ENCODE assay signal across 14 cellular contexts in the genomic region with DNA sequence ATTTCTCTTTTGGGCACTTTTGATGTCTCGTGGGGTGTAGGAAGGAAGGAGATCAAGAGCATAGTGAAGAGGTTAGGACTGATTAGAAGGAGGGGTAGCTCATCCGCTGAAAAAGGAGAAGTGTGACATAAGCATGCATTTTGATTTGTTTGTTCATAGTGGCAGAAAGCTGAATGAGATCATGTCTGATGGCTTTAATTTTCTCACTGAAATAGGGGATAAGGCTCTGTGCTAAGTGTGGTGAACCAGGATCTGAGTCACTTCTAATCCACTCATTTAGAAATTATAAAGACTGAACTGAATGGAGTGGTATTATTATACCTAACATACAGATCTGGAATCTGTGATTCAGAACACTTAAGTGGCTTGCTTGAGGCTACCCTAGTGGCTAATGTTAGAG.
DNase-seq lines count a peak whose midpoint lies in the region; ATAC-seq, FAIRE-seq and TF ChIP-seq lines count a peak whose summit lies in the region.
"Had no signal": no experiment of that assay in that cellular context is flagged by ENCODE, and none has a peak within 500 bp of the region (broad histone marks: within the 10 kb centered on the region; RNA-seq: fewer than 3 reads in every experiment).

No MANE protein-coding gene starts in this region.

- ATAC-seq in activated naive CD8-positive, alpha-beta T cell treated with anti-CD3 and anti-CD28 coated beads, Interleukin-2, amount 50 U/mL, for 24 hours: peak; percentile 88
- ATAC-seq in GM12878 (no peak), GM19397 (IDR thresholded peaks at IDR 0.05; ENCODE audit: unreplicated experiment) (no peak)
- ATAC-seq: left colon had no signal

- no peak overlapping the region for H3K9ac ChIP-seq in GM12878 (ENCODE audit: control insufficient read depth, insufficient read depth, low read length)

- FAIRE-seq in GM12878 (lab: Jason Lieb, UNC): no peak

- H3K36me3 Mint-ChIP-seq in activated naive CD8-positive, alpha-beta T cell treated with anti-CD3 and anti-CD28 coated beads, Interleukin-2, amount 50 U/mL, for 24 hours (ENCODE audit: low read depth): no peaks in the 10 kb centered on the region
- H3K36me3 Mint-ChIP-seq in activated naive CD8-positive, alpha-beta T cell treated with anti-CD3 and anti-CD28 coated beads for 36 hours: no peaks in the 10 kb centered on the region
- no peaks in the 10 kb centered on the region for H3K36me3 Mint-ChIP-seq in CD14-positive monocyte

- no peak overlapping the region for H2AFZ ChIP-seq in GM12878 (ENCODE audit: control insufficient read depth, low read depth, low read length)

- CTCF ChIA-PET in GM12878 (lab: Yijun Ruan, JAX): no interaction called here

- H3K4me1 Mint-ChIP-seq in activated naive CD8-positive, alpha-beta T cell treated with anti-CD3 and anti-CD28 coated beads, Interleukin-2, amount 50 U/mL, for 24 hours: peaks cover 5% of the 10 kb centered on the region
- peaks cover 5% of the 10 kb centered on the region for H3K4me1 Mint-ChIP-seq in activated naive CD8-positive, alpha-beta T cell treated with anti-CD3 and anti-CD28 coated beads for 36 hours
- no peaks in the 10 kb centered on the region for H3K4me1 Mint-ChIP-seq in CD14-positive monocyte

- H3K4me3 Mint-ChIP-seq in activated naive CD8-positive, alpha-beta T cell treated with anti-CD3 and anti-CD28 coated beads, Interleukin-2, amount 50 U/mL, for 24 hours: no peak overlapping the region
- no peak overlapping the region for H3K4me3 Mint-ChIP-seq in activated naive CD8-positive, alpha-beta T cell treated with anti-CD3 and anti-CD28 coated beads for 36 hours
- no peak overlapping the region for H3K4me3 Mint-ChIP-seq in CD14-positive monocyte

- H3K79me2 ChIP-seq in GM12878 (ENCODE audit: control insufficient read depth, insufficient read depth, low read length): no peaks in the 10 kb centered on the region

- H3K27me3 Mint-ChIP-seq in activated naive CD8-positive, alpha-beta T cell treated with anti-CD3 and anti-CD28 coated beads, Interleukin-2, amount 50 U/mL, for 24 hours: peaks cover 3% of the 10 kb centered on the region
- H3K27me3 Mint-ChIP-seq in activated naive CD8-positive, alpha-beta T cell treated with anti-CD3 and anti-CD28 coated beads for 36 hours: no peaks in the 10 kb centered on the region
- no peaks in the 10 kb centered on the region for H3K27me3 Mint-ChIP-seq in CD14-positive monocyte (ENCODE audit: low read depth in 3 of 3)

- no peak for TF ChIP-seq CTCF in GM12878 (IDR thresholded peaks at IDR 0.05 in 2 of 3, conservative IDR thresholded peaks at IDR 0.05 in 1 of 3; ENCODE audit: control insufficient read depth in 2 of 3, extremely low read depth in 1 of 3, insufficient read depth in 1 of 3, low read depth in 3 of 3, low read length in 3 of 3)
- TF ChIP-seq CTCF in CD14-positive monocyte (IDR thresholded peaks at IDR 0.05): no peak

- TF ChIP-seq RAD21 in GM12878 (IDR thresholded peaks at IDR 0.05; ENCODE audit: insufficient read depth, low read depth, low read length): no peak

- H3K27me3 ChIP-seq in GM12878 (replicated peaks in 1 of 2; ENCODE audit: control insufficient read depth in 2 of 2, insufficient read depth in 2 of 2, low read length in 1 of 2): no peaks in the 10 kb centered on the region

- intact Hi-C loops in GM12878 (cut with micrococcal nuclease; ENCODE audit: unreplicated experiment): no loop called here
- intact Hi-C loops in CD14-positive monocyte (cut with micrococcal nuclease): no loop called here

- DNase-seq in activated naive CD8-positive, alpha-beta T cell treated with anti-CD3 and anti-CD28 coated beads, Interleukin-2, amount 50 U/mL, for 24 hours: no peak
- DNase-seq in activated naive CD8-positive, alpha-beta T cell treated with anti-CD3 and anti-CD28 coated beads for 36 hours: no peak
- DNase-seq in M059J (ENCODE audit: low read depth) (peak; percentile 18), GM12878 (ENCODE audit: low read depth, low spot score) (no peak), CD14-positive monocyte (ENCODE audit: low spot score) (no peak), COLO668 (lab: John Stamatoyannopoulos, UW; ENCODE audit: unreplicated experiment) (no peak)
- DNase-seq: dermis blood vessel endothelial cell; hypothalamus; left colon; MM.1S; stimulated activated CD4-positive, alpha-beta T cell treated with anti-CD3 and anti-CD28 coated beads, Interleukin-12 subunit alpha, Interleukin-12 subunit beta, amount 100 ng/mL, for 4 hours had no signal

- no peak overlapping the region for H3K4me3 ChIP-seq in GM12878
- H3K4me3 ChIP-seq: thoracic aorta had no signal

- TF ChIP-seq POLR2A in GM12878 (IDR thresholded peaks at IDR 0.05; ENCODE audit: low read depth, low read length): no peak

- no peaks in the 10 kb centered on the region for H3K4me1 ChIP-seq in GM12878 (ENCODE audit: control insufficient read depth, insufficient read depth, low read length)

- no peak overlapping the region for H3K27ac Mint-ChIP-seq in activated naive CD8-positive, alpha-beta T cell treated with anti-CD3 and anti-CD28 coated beads, Interleukin-2, amount 50 U/mL, for 24 hours
- no peak overlapping the region for H3K27ac Mint-ChIP-seq in activated naive CD8-positive, alpha-beta T cell treated with anti-CD3 and anti-CD28 coated beads for 36 hours
- no peak overlapping the region for H3K27ac Mint-ChIP-seq in CD14-positive monocyte

- no peak overlapping the region for H3K4me2 ChIP-seq in GM12878 (ENCODE audit: control insufficient read depth, insufficient read depth)

- H3K36me3 ChIP-seq in GM12878 (ENCODE audit: control insufficient read depth in 2 of 2, insufficient read depth in 2 of 2, low read length in 1 of 2): no peaks in the 10 kb centered on the region
- H3K36me3 ChIP-seq: thoracic aorta had no signal

- RAD21 ChIA-PET in GM12878 (lab: Charles Lee; ENCODE audit: unreplicated experiment): no interaction called here

- H4K20me1 ChIP-seq in GM12878 (ENCODE audit: control insufficient read depth, insufficient read depth): no peaks in the 10 kb centered on the region

- H3K27ac ChIP-seq in GM12878 (ENCODE audit: control insufficient read depth, insufficient read depth) (no peak overlapping the region), temporal lobe (ENCODE audit: low read depth, low read length) (peak overlapping the region; percentile 31)
- H3K27ac ChIP-seq: thoracic aorta had no signal

- SMC1A ChIA-PET in GM12878 (lab: Charles Lee; ENCODE audit: uncharacterized antibody, unreplicated experiment): interaction anchor here (1.1 kb wide), 1 partner anchor 105 kb away, joined by 3 read pairs; no protein-coding TSS in a partner anchor

- POLR2A ChIA-PET in GM12878 (lab: Charles Lee): interaction anchor here (0.7 kb wide), 1 partner anchor 41 kb away, joined by 3 read pairs; no protein-coding TSS in a partner anchor

- in situ Hi-C loops in GM12878 (cut with MboI): no loop called here

- no peaks in the 10 kb centered on the region for H3K9me3 Mint-ChIP-seq in activated naive CD8-positive, alpha-beta T cell treated with anti-CD3 and anti-CD28 coated beads, Interleukin-2, amount 50 U/mL, for 24 hours
- H3K9me3 Mint-ChIP-seq in activated naive CD8-positive, alpha-beta T cell treated with anti-CD3 and anti-CD28 coated beads for 36 hours: no peaks in the 10 kb centered on the region
- H3K9me3 Mint-ChIP-seq in CD14-positive monocyte: peaks cover 0 to 2% (median 0%) of the 10 kb centered on the region in 7 donors

- BruUV-seq in GM12878 (replicated peaks; lab: Mats Ljungman, UMichigan): no TSS peak

- H3K9me3 ChIP-seq in GM12878 (replicated peaks; ENCODE audit: control insufficient read depth, insufficient read depth, low read length): no peaks in the 10 kb centered on the region
- H3K9me3 ChIP-seq: thoracic aorta had no signal

- no peak for TF ChIP-seq EP300 in GM12878 (IDR thresholded peaks at IDR 0.05; ENCODE audit: borderline replicate concordance in 1 of 2, control insufficient read depth in 1 of 2, low read depth in 2 of 2, low read length in 2 of 2)

- WGBS in GM12878 (ENCODE audit: insufficient coverage, insufficient replicate concordance, low lambda C conversion rate, missing lambda C conversion rate): 0% methylated on average over 2 of the region's 2 CpGs

TF ChIP-seq in GM12878, 131 proteins besides CTCF, POLR2A, EP300 and RAD21:
- 0 out of 2 replicates have a peak, but pooled peaks have one; percentile 2 for TF ChIP-seq SPI1 (IDR thresholded peaks at IDR 0.05; ENCODE audit: borderline replicate concordance, insufficient read depth, low read depth, low read length)
- no peak for TF ChIP-seq JUNB (IDR thresholded peaks at IDR 0.05)
